In genomic region chr16:58011652-58012051, GRCh38 we compare ENCODE assay signal across 15 cellular contexts. TPM values are rescaled to one million over a fixed set of nuclear protein-coding genes. Genes with fewer than 3 reads are reported as not detected.
DNase-seq lines count a peak whose midpoint lies in the region; ATAC-seq and TF ChIP-seq lines count a peak whose summit lies in the region.
"Had no signal": no experiment of that assay in that cellular context is flagged by ENCODE, and none has a peak within 500 bp of the region (broad histone marks: within the 10 kb centered on the region; RNA-seq: fewer than 3 reads in every experiment).

No MANE protein-coding gene starts in this region.

- H3K27me3 ChIP-seq in A673 (replicated peaks; ENCODE audit: insufficient read depth, low read depth, low read length, poor library complexity): no peaks in the 10 kb centered on the region
- H3K27me3 ChIP-seq in adipocyte (replicated peaks; ENCODE audit: control insufficient read depth, insufficient read depth, low read length): no peaks in the 10 kb centered on the region
- H3K27me3 ChIP-seq in hepatocyte: no peaks in the 10 kb centered on the region
- no peaks in the 10 kb centered on the region for H3K27me3 ChIP-seq in aorta (ENCODE audit: control insufficient read depth in 1 of 2, insufficient read depth in 2 of 2, low read length in 1 of 2)

- POLR2A ChIA-PET in A673 (lab: Charles Lee; ENCODE audit: low non-redundant PET): no interaction called here

- DNase-seq in A673 (ENCODE audit: low spot score) (peak; percentile 29), HCEC 1CT (peak; percentile 40), adipocyte (ENCODE audit: low read depth) (peak; percentile 63), hepatocyte (ENCODE audit: low spot score) (peak; percentile 52), aorta (no peak)
- no peak for DNase-seq in stimulated activated CD4-positive, alpha-beta T cell treated with anti-CD3 and anti-CD28 coated beads, Interleukin-1b, Interleukin-23, amount 100 ng/mL, for 48 hours
- DNase-seq in stimulated activated CD4-positive, alpha-beta T cell treated with anti-CD3 and anti-CD28 coated beads, Interleukin-12 subunit alpha, Interleukin-12 subunit beta, amount 100 ng/mL, for 4 hours: no peak
- DNase-seq: activated CD4-positive, alpha-beta T cell treated with anti-CD3 and anti-CD28 coated beads, Interleukin-2, amount 50 U/mL, for 48 hours; amygdala; H7; NCI-H1105 treated with DMSO at 0.1 percent for 48 hours had no signal

- no peaks in the 10 kb centered on the region for H3K9me2 ChIP-seq in hepatocyte (replicated peaks; ENCODE audit: insufficient read depth)

- H3K27ac ChIP-seq in A673 (ENCODE audit: low read depth, low read length, poor library complexity, severe bottlenecking) (peak overlapping the region; percentile 30), hepatocyte (no peak overlapping the region), aorta (ENCODE audit: low read depth in 1 of 2, low read length in 2 of 2) (no peak overlapping the region)

- H4K20me1 ChIP-seq in hepatocyte (ENCODE audit: insufficient read depth, poor library complexity, severe bottlenecking): no peaks in the 10 kb centered on the region

- H2AFZ ChIP-seq in hepatocyte: no peak overlapping the region

- intact Hi-C loops in A673 (cut with micrococcal nuclease; ENCODE audit: unreplicated experiment): loop anchor here (5.0 kb wide), 1 partner anchor 364 kb away; no protein-coding TSS in a partner anchor
- intact Hi-C loops in aorta (cut with DNase I): no loop called here

- 51% methylated on average over 3 of the region's 3 CpGs for WGBS in hepatocyte (ENCODE audit: low lambda C conversion rate, missing lambda C conversion rate)
- WGBS in aorta, 2 donors: 81 to 87% methylated on average over 3 of the region's 3 CpGs

- TF ChIP-seq CTCF in A673 (conservative IDR thresholded peaks at IDR 0.05; ENCODE audit: low read depth, low read length): no peak
- no peak for TF ChIP-seq CTCF in hepatocyte (IDR thresholded peaks at IDR 0.05; ENCODE audit: poor library complexity)

- H3K36me3 ChIP-seq in A673 (ENCODE audit: insufficient read depth, low read length, poor library complexity, severe bottlenecking) (peaks cover 34% of the 10 kb centered on the region), adipocyte (ENCODE audit: control insufficient read depth, insufficient read depth, low read length, severe bottlenecking) (peaks cover 37% of the 10 kb centered on the region), hepatocyte (replicated peaks; ENCODE audit: insufficient read depth, low read depth) (no peaks in the 10 kb centered on the region), aorta (ENCODE audit: control insufficient read depth in 1 of 2, insufficient read depth in 2 of 2, low read length in 1 of 2) (peaks cover 0 to 4% of the 10 kb centered on the region in 2 donors)

- CTCF ChIA-PET in A673 (lab: Charles Lee): no interaction called here

- H3K9me3 ChIP-seq in A673 (ENCODE audit: low read depth, low read length, poor library complexity, severe bottlenecking): no peaks in the 10 kb centered on the region
- no peaks in the 10 kb centered on the region for H3K9me3 ChIP-seq in adipocyte (ENCODE audit: control insufficient read depth, low read length)
- H3K9me3 ChIP-seq in hepatocyte (ENCODE audit: low read depth): no peaks in the 10 kb centered on the region
- H3K9me3 ChIP-seq in aorta (ENCODE audit: control insufficient read depth, low read length): no peaks in the 10 kb centered on the region

- H3K4me3 ChIP-seq in A673 (ENCODE audit: low read depth, low read length, poor library complexity, severe bottlenecking): no peak overlapping the region
- H3K4me3 ChIP-seq in adipocyte (ENCODE audit: low read length): no peak overlapping the region
- H3K4me3 ChIP-seq in hepatocyte: no peak overlapping the region
- H3K4me3 ChIP-seq in aorta (ENCODE audit: low read length in 2 of 2): no peak overlapping the region
- H3K4me3 ChIP-seq: K562 had no signal

- no peak overlapping the region for H3K4me2 ChIP-seq in hepatocyte

- ATAC-seq in HG03196 (IDR thresholded peaks at IDR 0.05; ENCODE audit: unreplicated experiment) (no peak), aorta (ENCODE audit: low FRiP score) (no peak)
- ATAC-seq: K562 had no signal

- no TSS peak for BruUV-seq in A673 (replicated peaks; lab: Mats Ljungman, UMichigan)

- no peak overlapping the region for H3K9ac ChIP-seq in adipocyte (ENCODE audit: low read length)

- H3K4me1 ChIP-seq in A673 (ENCODE audit: insufficient read depth, low read length, poor library complexity, severe bottlenecking): peaks cover 5% of the 10 kb centered on the region
- peaks cover 8% of the 10 kb centered on the region for H3K4me1 ChIP-seq in adipocyte (ENCODE audit: control insufficient read depth, insufficient read depth, low read length)
- H3K4me1 ChIP-seq in hepatocyte (ENCODE audit: insufficient read depth): no peaks in the 10 kb centered on the region
- H3K4me1 ChIP-seq in aorta (ENCODE audit: control insufficient read depth in 1 of 2, insufficient read depth in 2 of 2, low read length in 2 of 2): no peaks in the 10 kb centered on the region

- no peaks in the 10 kb centered on the region for H3K79me2 ChIP-seq in hepatocyte

RNA-seq across cellular contexts. Expression of gene USB1, which starts 10.4 kb away (rescaled TPM):
- total RNA-seq in A673 (2021) (99.5 and 106 TPM in 2 replicates), hepatocyte (17.6 and 18.2 TPM in 2 replicates), aorta (10 to 100 TPM; 31.8 to 41.3 TPM)
- polyA plus RNA-seq in hepatocyte (45.3 and 47.7 TPM in 2 replicates), aorta (10 to 100 TPM; 24.9 to 34.1 TPM)

RNA-seq across cellular contexts. Expression of gene ZNF319, which starts 11.2 kb away (rescaled TPM):
- total RNA-seq in A673 (2021) (11.7 and 12.9 TPM in 2 replicates), hepatocyte (4.0 and 5.3 TPM in 2 replicates), aorta (10 to 100 TPM in 1 of 2 donors, 1 to 10 TPM in 1; 7.0 to 10.6 TPM)
- polyA plus RNA-seq in hepatocyte (5.2 and 8.3 TPM in 2 replicates), aorta (1 to 10 TPM; 1.6 to 4.1 TPM)

RNA-seq across cellular contexts. Expression of gene MMP15, which starts 13.9 kb away (rescaled TPM):
- total RNA-seq in A673 (2021) (4.5 and 7.0 TPM in 2 replicates), hepatocyte (34.2 and 39.0 TPM in 2 replicates), aorta (1 to 10 TPM; 5.4 to 5.9 TPM)
- polyA plus RNA-seq in hepatocyte (56.1 and 63.4 TPM in 2 replicates), aorta (1 to 10 TPM in 1 of 2 donors, under 1 TPM in 1; 0.82 to 2.1 TPM)

RNA-seq across cellular contexts. Expression of gene CNGB1, which starts 40.7 kb away (rescaled TPM):
- not detected in 2 replicates for total RNA-seq in A673 (2021)
- not detected in 2 replicates for total RNA-seq in hepatocyte
- polyA plus RNA-seq in hepatocyte: not detected in 2 replicates
- not detected for total RNA-seq in aorta
- not detected for polyA plus RNA-seq in aorta
- total RNA-seq: H7, K562, lung microvascular endothelial cell, NCI-H460 had no signal
- polyA plus RNA-seq: K562 had no signal

Comparison
In these comparisons a context has a peak if more than half of its experiments do, and no peak if none do; other contexts are left out.
1. DNase-seq: peak in A673 (single experiment), HCEC 1CT (single experiment), adipocyte (single experiment) and hepatocyte (single experiment); none in aorta (0 of 2), stimulated activated CD4-positive, alpha-beta T cell treated with anti-CD3 and anti-CD28 coated beads, Interleukin-1b, Interleukin-23, amount 100 ng/mL, for 48 hours (single experiment) and stimulated activated CD4-positive, alpha-beta T cell treated with anti-CD3 and anti-CD28 coated beads, Interleukin-12 subunit alpha, Interleukin-12 subunit beta, amount 100 ng/mL, for 4 hours (single experiment).